ENCODE assay signal across 9 cellular contexts in genomic region chr1:174258148-174258550, GRCh38.
DNase-seq lines count a peak whose midpoint lies in the region; ATAC-seq, FAIRE-seq and TF ChIP-seq lines count a peak whose summit lies in the region.
"Had no signal": no experiment of that assay in that cellular context is flagged by ENCODE, and none has a peak within 500 bp of the region (broad histone marks: within the 10 kb centered on the region; RNA-seq: fewer than 3 reads in every experiment).

No MANE protein-coding gene starts in this region.

- H3K27me3 ChIP-seq in DND-41 (ENCODE audit: insufficient read depth, low read length, poor library complexity) (no peaks in the 10 kb centered on the region), RWPE2 (ENCODE audit: insufficient read depth, poor library complexity, severe bottlenecking) (no peaks in the 10 kb centered on the region), astrocyte (ENCODE audit: insufficient read depth, low read length) (no peaks in the 10 kb centered on the region)

- H3K4me3 Mint-ChIP-seq in astrocyte (ENCODE audit: unreplicated experiment), result no peak overlapping the region
- H3K4me3 Mint-ChIP-seq: activated naive CD8-positive, alpha-beta T cell had no signal

- ATAC-seq in DND-41 (ENCODE audit: insufficient read depth, low read depth) (peak; percentile 80), RWPE2 (ENCODE audit: low read depth) (peak; percentile 58; the same call in 1 of the 3 replicates), GM21717 (IDR thresholded peaks at IDR 0.05; ENCODE audit: unreplicated experiment) (no peak), HG03378 (IDR thresholded peaks at IDR 0.05; ENCODE audit: unreplicated experiment) (no peak)

- H3K9me3 Mint-ChIP-seq in astrocyte (ENCODE audit: unreplicated experiment), result no peaks in the 10 kb centered on the region

- TF ChIP-seq CTCF in DND-41 (IDR thresholded peaks at IDR 0.05; ENCODE audit: borderline replicate concordance, extremely low read depth, low read length, poor library complexity, severe bottlenecking), result peak; percentile 74
- TF ChIP-seq CTCF in RWPE2 (IDR thresholded peaks at IDR 0.05; ENCODE audit: poor library complexity, severe bottlenecking), result peak; percentile 83
- TF ChIP-seq CTCF in astrocyte (IDR thresholded peaks at IDR 0.05; ENCODE audit: insufficient read depth, low read depth, low read length), result peak; percentile 50

- no peak overlapping the region for H3K27ac ChIP-seq in DND-41 (ENCODE audit: low read length)
- no peak overlapping the region for H3K27ac ChIP-seq in RWPE2 (ENCODE audit: poor library complexity, severe bottlenecking)
- no peak overlapping the region for H3K27ac ChIP-seq in astrocyte (ENCODE audit: low read depth, low read length)

- H3K4me1 Mint-ChIP-seq in astrocyte (ENCODE audit: low read depth, unreplicated experiment), result no peaks in the 10 kb centered on the region

- H3K27me3 Mint-ChIP-seq in astrocyte (ENCODE audit: low read depth, unreplicated experiment), result no peaks in the 10 kb centered on the region
- H3K27me3 Mint-ChIP-seq: activated naive CD8-positive, alpha-beta T cell had no signal

- H4K20me1 ChIP-seq in DND-41 (ENCODE audit: insufficient read depth, low read length), result no peaks in the 10 kb centered on the region
- H4K20me1 ChIP-seq in astrocyte (ENCODE audit: insufficient read depth, low read length), result no peaks in the 10 kb centered on the region

- H2AFZ ChIP-seq in DND-41 (ENCODE audit: low read depth, low read length), result no peak overlapping the region
- H2AFZ ChIP-seq in astrocyte (ENCODE audit: low read depth, low read length), result no peak overlapping the region

- no peak overlapping the region for H3K27ac Mint-ChIP-seq in astrocyte (ENCODE audit: unreplicated experiment)
- H3K27ac Mint-ChIP-seq: activated naive CD8-positive, alpha-beta T cell had no signal

- DNase-seq in DND-41 (peak; percentile 60), KG1 (lab: John Stamatoyannopoulos, UW) (peak; percentile 55), RWPE2 (ENCODE audit: low spot score) (no peak), astrocyte (ENCODE audit: low read depth) (peak; percentile 6)
- peak; percentile 17 to 31 for DNase-seq in stimulated activated CD4-positive, alpha-beta T cell treated with anti-CD3 and anti-CD28 coated beads, Interleukin-4, amount 100 ng/mL, for 48 hours (ENCODE audit: low read depth in 2 of 2)

- no peak overlapping the region for H3K9ac ChIP-seq in DND-41 (ENCODE audit: low read depth, low read length)
- H3K9ac ChIP-seq in astrocyte (ENCODE audit: low read length), result no peak overlapping the region

- FAIRE-seq in astrocyte (lab: Jason Lieb, UNC) (no peak), islet of Langerhans (lab: Jason Lieb, UNC) (peak; percentile 71)

- H3K36me3 ChIP-seq in DND-41 (ENCODE audit: insufficient read depth, low read length), result 0 out of 2 replicates have a peak, but pooled peaks cover 2% of the 10 kb centered on the region
- H3K36me3 ChIP-seq in RWPE2 (ENCODE audit: low read depth), result peaks cover 8% of the 10 kb centered on the region; the same call in 1 of the 2 replicates
- no peaks in the 10 kb centered on the region for H3K36me3 ChIP-seq in astrocyte (ENCODE audit: insufficient read depth, low read length)

- H3K4me3 ChIP-seq in DND-41 (ENCODE audit: low read depth in 1 of 2, low read length in 2 of 2), result no peak overlapping the region
- H3K4me3 ChIP-seq in RWPE2 (ENCODE audit: severe bottlenecking), result no peak overlapping the region
- no peak overlapping the region for H3K4me3 ChIP-seq in astrocyte (ENCODE audit: insufficient read depth, low read depth, low read length)

- peaks cover 6% of the 10 kb centered on the region for H3K36me3 Mint-ChIP-seq in astrocyte (ENCODE audit: low read depth, unreplicated experiment)

- no peaks in the 10 kb centered on the region for H3K4me1 ChIP-seq in DND-41 (ENCODE audit: insufficient read depth, low read length)
- H3K4me1 ChIP-seq in RWPE2 (ENCODE audit: insufficient read depth, poor library complexity, severe bottlenecking), result no peaks in the 10 kb centered on the region
- no peaks in the 10 kb centered on the region for H3K4me1 ChIP-seq in astrocyte (ENCODE audit: insufficient read depth, low read length)

- no peaks in the 10 kb centered on the region for H3K79me2 ChIP-seq in DND-41 (ENCODE audit: insufficient read depth, low read length)
- H3K79me2 ChIP-seq in astrocyte (ENCODE audit: insufficient read depth, low read length), result no peaks in the 10 kb centered on the region

- H3K9me3 ChIP-seq in DND-41 (ENCODE audit: insufficient read depth, low read length, severe bottlenecking), result no peaks in the 10 kb centered on the region
- H3K9me3 ChIP-seq in RWPE2 (ENCODE audit: severe bottlenecking), result no peaks in the 10 kb centered on the region
- H3K9me3 ChIP-seq in astrocyte (ENCODE audit: insufficient read depth, low read depth, low read length), result no peaks in the 10 kb centered on the region

- H3K4me2 ChIP-seq in DND-41 (ENCODE audit: insufficient read depth, low read length) (no peak overlapping the region), astrocyte (ENCODE audit: low read length) (no peak overlapping the region)

Comparison
In these comparisons a context has a peak if more than half of its experiments do, and no peak if none do; other contexts are left out.
1. ATAC-seq: peak in DND-41 (single experiment) and RWPE2 (single experiment); none in GM21717 (single experiment) and HG03378 (single experiment).
2. Peak in every context shown above with its lines, with median percentiles within 50 percentile points of each other: CTCF ChIP-seq.